ENCODE assay signal across 19 cellular contexts in genomic region chr11:9206496-9206895, GRCh38. TPM values are rescaled to one million over a fixed set of nuclear protein-coding genes. Genes with fewer than 3 reads are reported as not detected.
DNase-seq lines count a peak whose midpoint lies in the region; TF ChIP-seq lines count a peak whose summit lies in the region.
"Had no signal": no experiment of that assay in that cellular context is flagged by ENCODE, and none has a peak within 500 bp of the region (broad histone marks: within the 10 kb centered on the region; RNA-seq: fewer than 3 reads in every experiment).

No MANE protein-coding gene starts in this region.

- H3K4me3 Mint-ChIP-seq in chondrocyte (ENCODE audit: unreplicated experiment) (no peak overlapping the region), CD14-positive monocyte (no peak overlapping the region)
- H3K4me3 Mint-ChIP-seq: activated CD4-positive, alpha-beta T cell treated with anti-CD3 and anti-CD28 coated beads, Interleukin-2, amount 10 ng/mL, durations not matched to agents 7 days and 5 days; activated naive CD8-positive, alpha-beta T cell treated with anti-CD3 and anti-CD28 coated beads for 36 hours; B cell; stimulated activated naive B cell treated with anti-CD40 and anti-IgM and Interleukin-4, amounts not matched to agents 10 μg/mL and 1 μg/mL and 100 μg/mL, for 72 hours had no signal

- H3K9me3 Mint-ChIP-seq in chondrocyte (ENCODE audit: low read depth), result no peaks in the 10 kb centered on the region
- H3K9me3 Mint-ChIP-seq in CD14-positive monocyte, result no peaks in the 10 kb centered on the region
- H3K9me3 Mint-ChIP-seq: activated CD4-positive, alpha-beta T cell treated with anti-CD3 and anti-CD28 coated beads, Interleukin-2, amount 10 ng/mL, durations not matched to agents 7 days and 5 days; activated naive CD8-positive, alpha-beta T cell treated with anti-CD3 and anti-CD28 coated beads for 36 hours; stimulated activated naive B cell treated with anti-CD40 and anti-IgM and Interleukin-4, amounts not matched to agents 10 μg/mL and 1 μg/mL and 100 μg/mL, for 72 hours had no signal

- peak; percentile 46 for DNase-seq in AG09309 (ENCODE audit: low read depth)
- peak; percentile 59 for DNase-seq in LHCN-M2 (ENCODE audit: low read depth)
- no peak for DNase-seq in chondrocyte (ENCODE audit: low spot score)
- DNase-seq in myocyte (ENCODE audit: low read depth), result peak; percentile 66
- no peak for DNase-seq in NCI-H510A (lab: John Stamatoyannopoulos, UW)
- no peak for DNase-seq in Ammon's horn (ENCODE audit: low spot score)
- DNase-seq in CD14-positive monocyte (ENCODE audit: low spot score), result no peak
- no peak for DNase-seq in stimulated activated naive CD4-positive, alpha-beta T cell (lab: John Stamatoyannopoulos, UW)
- DNase-seq: activated CD4-positive, alpha-beta T cell treated with anti-CD3 and anti-CD28 coated beads, Interleukin-2, amount 10 ng/mL, durations not matched to agents 7 days and 5 days; activated naive CD8-positive, alpha-beta T cell treated with anti-CD3 and anti-CD28 coated beads for 36 hours; GOT3; kidney glomerular epithelial cell; mucosa of descending colon; pancreas; spleen; stimulated activated naive B cell treated with anti-CD40 and anti-IgM and Interleukin-4, amounts not matched to agents 10 μg/mL and 1 μg/mL and 100 μg/mL, for 72 hours; upper lobe of right lung had no signal

- H3K4me3 ChIP-seq in AG09309 (ENCODE audit: control insufficient read depth, low read depth, low read length), result no peak overlapping the region
- H3K4me3 ChIP-seq: hepatocyte, mucosa of descending colon, pancreas, spleen, upper lobe of right lung had no signal

- H3K27ac Mint-ChIP-seq in chondrocyte (ENCODE audit: unreplicated experiment) (peak overlapping the region; percentile 86), CD14-positive monocyte (no peak overlapping the region)
- H3K27ac Mint-ChIP-seq: activated CD4-positive, alpha-beta T cell treated with anti-CD3 and anti-CD28 coated beads, Interleukin-2, amount 10 ng/mL, durations not matched to agents 7 days and 5 days; activated naive CD8-positive, alpha-beta T cell treated with anti-CD3 and anti-CD28 coated beads for 36 hours; B cell; stimulated activated naive B cell treated with anti-CD40 and anti-IgM and Interleukin-4, amounts not matched to agents 10 μg/mL and 1 μg/mL and 100 μg/mL, for 72 hours had no signal

- H3K27me3 Mint-ChIP-seq in chondrocyte (ENCODE audit: low read depth) (no peaks in the 10 kb centered on the region), CD14-positive monocyte (ENCODE audit: low read depth in 3 of 3) (no peaks in the 10 kb centered on the region)
- H3K27me3 Mint-ChIP-seq: activated CD4-positive, alpha-beta T cell treated with anti-CD3 and anti-CD28 coated beads, Interleukin-2, amount 10 ng/mL, durations not matched to agents 7 days and 5 days; activated naive CD8-positive, alpha-beta T cell treated with anti-CD3 and anti-CD28 coated beads for 36 hours; B cell; stimulated activated naive B cell treated with anti-CD40 and anti-IgM and Interleukin-4, amounts not matched to agents 10 μg/mL and 1 μg/mL and 100 μg/mL, for 72 hours had no signal

- H3K36me3 Mint-ChIP-seq in chondrocyte (ENCODE audit: low read depth), result peaks cover 11% of the 10 kb centered on the region
- peaks cover 42 to 46% of the 10 kb centered on the region in 2 donors for H3K36me3 Mint-ChIP-seq in CD14-positive monocyte

- TF ChIP-seq CTCF in AG09309 (IDR thresholded peaks at IDR 0.05; ENCODE audit: control insufficient read depth, insufficient read depth, low read depth, low read length, missing control alignments) (no peak), chondrocyte (IDR thresholded peaks at IDR 0.05) (no peak), CD14-positive monocyte (IDR thresholded peaks at IDR 0.05) (no peak)

- H3K4me1 Mint-ChIP-seq in chondrocyte (ENCODE audit: low read depth), result peaks cover 55% of the 10 kb centered on the region
- H3K4me1 Mint-ChIP-seq in CD14-positive monocyte, result peaks cover 25% of the 10 kb centered on the region

- intact Hi-C loops in CD14-positive monocyte (cut with micrococcal nuclease), result no loop called here

RNA-seq across cellular contexts. Expression of gene DENND5A, which starts 58.7 kb away (rescaled TPM):
- 81.1 and 91.2 TPM in 2 replicates for total RNA-seq in LHCN-M2 (2014; rRNA removed)
- 78.9 TPM for polyA plus RNA-seq in LHCN-M2 (2012)
- 94.0 to 116 TPM (median 111 TPM) in 3 replicates for total RNA-seq in chondrocyte
- 55.3 and 69.5 TPM in 2 replicates for total RNA-seq in myocyte
- polyA plus RNA-seq in myocyte (2012), result 102 TPM
- 10 to 100 TPM; 24.4 to 37.5 TPM for polyA plus RNA-seq in CD14-positive monocyte

Comparison
In these comparisons a context has a peak if more than half of its experiments do, and no peak if none do; other contexts are left out.
1. DNase-seq: peak in AG09309 (single experiment), LHCN-M2 (single experiment) and myocyte (single experiment); none in chondrocyte (single experiment), NCI-H510A (single experiment), Ammon's horn (single experiment), CD14-positive monocyte (single experiment) and stimulated activated naive CD4-positive, alpha-beta T cell (0 of 6).